10 cellular contexts compared by ENCODE assay signal in genomic region chr1:158007949-158008386, GRCh38. TPM values are rescaled to one million over a fixed set of nuclear protein-coding genes. Genes with fewer than 3 reads are reported as not detected.
DNase-seq lines count a peak whose midpoint lies in the region; ATAC-seq and TF ChIP-seq lines count a peak whose summit lies in the region.
"Had no signal": no experiment of that assay in that cellular context is flagged by ENCODE, and none has a peak within 500 bp of the region (broad histone marks: within the 10 kb centered on the region; RNA-seq: fewer than 3 reads in every experiment).

No MANE protein-coding gene starts in this region.

- H3K9me3 Mint-ChIP-seq in MCF 10A (ENCODE audit: unreplicated experiment) (no peaks in the 10 kb centered on the region), CD14-positive monocyte (no peaks in the 10 kb centered on the region)
- no peaks in the 10 kb centered on the region for H3K9me3 Mint-ChIP-seq in activated naive CD8-positive, alpha-beta T cell treated with anti-CD3 and anti-CD28 coated beads, Interleukin-2, amount 50 U/mL, for 24 hours
- H3K9me3 Mint-ChIP-seq in activated T-helper 2 cell treated with anti-CD3 and anti-CD28 coated beads, Interferon-gamma antibody, Interleukin-2, Interleukin-4, amounts not matched to agents 10 μg/mL and 5 μg/mL and 100 μg/mL, durations not matched to agents 14 hours and 24 hours and 36 hours, result no peaks in the 10 kb centered on the region

- no peaks in the 10 kb centered on the region for H3K36me3 ChIP-seq in HEK293 (ENCODE audit: control insufficient read depth in 2 of 2, insufficient read depth in 1 of 2, low read length in 2 of 2)
- no peaks in the 10 kb centered on the region for H3K36me3 ChIP-seq in lower lobe of right lung
- no peaks in the 10 kb centered on the region for H3K36me3 ChIP-seq in stomach smooth muscle (ENCODE audit: control insufficient read depth in 2 of 2, insufficient read depth in 2 of 2, low read length in 2 of 2)
- no peaks in the 10 kb centered on the region for H3K36me3 ChIP-seq in PC-9 (ENCODE audit: low read depth)

- H3F3A ChIP-seq in PC-9 (ENCODE audit: insufficient read depth, low read depth), result peaks cover 11% of the 10 kb centered on the region

- TF ChIP-seq CTCF in HEK293 (tag by site-specific recombination; IDR thresholded peaks at IDR 0.05) (no peak), MCF 10A (IDR thresholded peaks at IDR 0.05; ENCODE audit: unreplicated experiment) (no peak), lower lobe of right lung (IDR thresholded peaks at IDR 0.05) (no peak), CD14-positive monocyte (IDR thresholded peaks at IDR 0.05) (no peak), PC-9 (conservative IDR thresholded peaks at IDR 0.05) (no peak)

- H3K4me1 Mint-ChIP-seq in MCF 10A (ENCODE audit: insufficient read depth, unreplicated experiment) (peaks cover 90% of the 10 kb centered on the region), CD14-positive monocyte (no peaks in the 10 kb centered on the region)
- H3K4me1 Mint-ChIP-seq in activated naive CD8-positive, alpha-beta T cell treated with anti-CD3 and anti-CD28 coated beads, Interleukin-2, amount 50 U/mL, for 24 hours, result no peaks in the 10 kb centered on the region
- H3K4me1 Mint-ChIP-seq in activated T-helper 2 cell treated with anti-CD3 and anti-CD28 coated beads, Interferon-gamma antibody, Interleukin-2, Interleukin-4, amounts not matched to agents 10 μg/mL and 5 μg/mL and 100 μg/mL, durations not matched to agents 14 hours and 24 hours and 36 hours (ENCODE audit: low read depth), result no peaks in the 10 kb centered on the region

- H3K27me3 ChIP-seq in lower lobe of right lung (ENCODE audit: low read depth) (no peaks in the 10 kb centered on the region), stomach smooth muscle (ENCODE audit: control insufficient read depth in 1 of 2, insufficient read depth in 2 of 2, low read length in 2 of 2) (no peaks in the 10 kb centered on the region), PC-9 (ENCODE audit: insufficient read depth, low read depth) (no peaks in the 10 kb centered on the region)

- H3K79me2 ChIP-seq in PC-9 (ENCODE audit: low read depth), result peaks cover 24% of the 10 kb centered on the region

- POLR2A ChIA-PET in HEK293 (lab: Yijun Ruan, JAX) (no interaction called here), MCF 10A (lab: Yijun Ruan, JAX) (interaction anchor here (1.3 to 14.0 kb wide), 3 partner anchors 12 to 22 kb away, joined by 5 to 245 read pairs (median 8); partner anchors contain the start of gene KIRREL1), PC-9 (lab: Charles Lee; ENCODE audit: unreplicated experiment) (no interaction called here)

- H3K4me1 ChIP-seq in HEK293 (ENCODE audit: control insufficient read depth, insufficient read depth, low read length) (peaks cover 17% of the 10 kb centered on the region), lower lobe of right lung (peaks cover 82% of the 10 kb centered on the region), stomach smooth muscle (ENCODE audit: control insufficient read depth, insufficient read depth, low read length) (peaks cover 76% of the 10 kb centered on the region), PC-9 (replicated peaks; ENCODE audit: insufficient read depth) (peaks cover 33% of the 10 kb centered on the region)

- H3K27ac Mint-ChIP-seq in MCF 10A (ENCODE audit: low read depth, unreplicated experiment), result peak overlapping the region; percentile 98
- H3K27ac Mint-ChIP-seq in activated naive CD8-positive, alpha-beta T cell treated with anti-CD3 and anti-CD28 coated beads, Interleukin-2, amount 50 U/mL, for 24 hours, result no peak overlapping the region
- H3K27ac Mint-ChIP-seq in CD14-positive monocyte, result no peak overlapping the region
- no peak overlapping the region for H3K27ac Mint-ChIP-seq in activated T-helper 2 cell treated with anti-CD3 and anti-CD28 coated beads, Interferon-gamma antibody, Interleukin-2, Interleukin-4, amounts not matched to agents 10 μg/mL and 5 μg/mL and 100 μg/mL, durations not matched to agents 14 hours and 24 hours and 36 hours

- H3K27me3 Mint-ChIP-seq in MCF 10A (ENCODE audit: insufficient read depth, unreplicated experiment), result no peaks in the 10 kb centered on the region
- peaks cover 4% of the 10 kb centered on the region for H3K27me3 Mint-ChIP-seq in activated naive CD8-positive, alpha-beta T cell treated with anti-CD3 and anti-CD28 coated beads, Interleukin-2, amount 50 U/mL, for 24 hours
- H3K27me3 Mint-ChIP-seq in CD14-positive monocyte (ENCODE audit: low read depth in 3 of 3), result peaks cover 0 to 9% (median 6%) of the 10 kb centered on the region in 3 donors
- H3K27me3 Mint-ChIP-seq in activated T-helper 2 cell treated with anti-CD3 and anti-CD28 coated beads, Interferon-gamma antibody, Interleukin-2, Interleukin-4, amounts not matched to agents 10 μg/mL and 5 μg/mL and 100 μg/mL, durations not matched to agents 14 hours and 24 hours and 36 hours (ENCODE audit: low read depth), result no peaks in the 10 kb centered on the region

- H3K9me2 ChIP-seq in PC-9 (ENCODE audit: insufficient read depth), result no peaks in the 10 kb centered on the region

- no peak for ATAC-seq in lower lobe of right lung
- no peak for ATAC-seq in activated naive CD8-positive, alpha-beta T cell treated with anti-CD3 and anti-CD28 coated beads, Interleukin-2, amount 50 U/mL, for 24 hours

- no peak overlapping the region for H3K9ac ChIP-seq in stomach smooth muscle (ENCODE audit: low read length in 2 of 2)

- CTCF ChIA-PET in HEK293 (lab: Yijun Ruan, JAX), result interaction anchor here (0.6 to 1.9 kb wide), 6 partner anchors 17 to 114 kb away, joined by 3 to 15 read pairs (median 4); no protein-coding TSS in a partner anchor
- CTCF ChIA-PET in MCF 10A (lab: Yijun Ruan, JAX), result interaction anchor here (0.6 to 26.2 kb wide), 14 partner anchors 11 to 1978 kb away, joined by 3 to 494 read pairs (median 6); partner anchors contain the start of gene KIRREL1
- CTCF ChIA-PET in PC-9 (lab: Charles Lee), result no interaction called here

- intact Hi-C loops in MCF 10A (cut with micrococcal nuclease), result no loop called here
- intact Hi-C loops in lower lobe of right lung (cut with DNase I), result no loop called here
- intact Hi-C loops in CD14-positive monocyte (cut with micrococcal nuclease), result no loop called here
- intact Hi-C loops in activated T-helper 2 cell treated with anti-CD3 and anti-CD28 coated beads, Interferon-gamma antibody, Interleukin-2, Interleukin-4, amounts not matched to agents 10 μg/mL and 5 μg/mL and 100 μg/mL, durations not matched to agents 14 hours and 24 hours and 36 hours (cut with micrococcal nuclease), result no loop called here
- intact Hi-C loops in PC-9 (cut with micrococcal nuclease; ENCODE audit: unreplicated experiment), result no loop called here

- no peak overlapping the region for H3K4me3 ChIP-seq in HEK293 (ENCODE audit: low read depth, low read length)
- no peak overlapping the region for H3K4me3 ChIP-seq in lower lobe of right lung
- H3K4me3 ChIP-seq in stomach smooth muscle (ENCODE audit: low read length in 2 of 2), result peak overlapping the region in 1 of 2 donors; percentile 29
- H3K4me3 ChIP-seq in PC-9, result no peak overlapping the region

- no peaks in the 10 kb centered on the region for H4K20me1 ChIP-seq in PC-9 (ENCODE audit: insufficient read depth)

- H3K4me2 ChIP-seq in PC-9, result no peak overlapping the region

- H3K36me3 Mint-ChIP-seq in MCF 10A (ENCODE audit: insufficient read depth, unreplicated experiment), result no peaks in the 10 kb centered on the region
- H3K36me3 Mint-ChIP-seq in activated naive CD8-positive, alpha-beta T cell treated with anti-CD3 and anti-CD28 coated beads, Interleukin-2, amount 50 U/mL, for 24 hours (ENCODE audit: low read depth), result no peaks in the 10 kb centered on the region
- H3K36me3 Mint-ChIP-seq in CD14-positive monocyte, result no peaks in the 10 kb centered on the region
- no peaks in the 10 kb centered on the region for H3K36me3 Mint-ChIP-seq in activated T-helper 2 cell treated with anti-CD3 and anti-CD28 coated beads, Interferon-gamma antibody, Interleukin-2, Interleukin-4, amounts not matched to agents 10 μg/mL and 5 μg/mL and 100 μg/mL, durations not matched to agents 14 hours and 24 hours and 36 hours (ENCODE audit: low read depth)

- no peak overlapping the region for H2AFZ ChIP-seq in PC-9

- no peak overlapping the region for H3K4me3 Mint-ChIP-seq in MCF 10A (ENCODE audit: unreplicated experiment)
- no peak overlapping the region for H3K4me3 Mint-ChIP-seq in activated naive CD8-positive, alpha-beta T cell treated with anti-CD3 and anti-CD28 coated beads, Interleukin-2, amount 50 U/mL, for 24 hours
- no peak overlapping the region for H3K4me3 Mint-ChIP-seq in CD14-positive monocyte
- no peak overlapping the region for H3K4me3 Mint-ChIP-seq in activated T-helper 2 cell treated with anti-CD3 and anti-CD28 coated beads, Interferon-gamma antibody, Interleukin-2, Interleukin-4, amounts not matched to agents 10 μg/mL and 5 μg/mL and 100 μg/mL, durations not matched to agents 14 hours and 24 hours and 36 hours (ENCODE audit: low read depth)

- BruUV-seq in MCF 10A (replicated peaks; lab: Mats Ljungman, UMichigan) (no TSS peak), PC-9 (replicated peaks; lab: Mats Ljungman, UMichigan) (no TSS peak)

- DNase-seq in MCF 10A (ENCODE audit: unreplicated experiment), result no peak
- no peak for DNase-seq in lower lobe of right lung
- DNase-seq in activated naive CD8-positive, alpha-beta T cell treated with anti-CD3 and anti-CD28 coated beads, Interleukin-2, amount 50 U/mL, for 24 hours, result no peak
- no peak for DNase-seq in CD14-positive monocyte (ENCODE audit: low spot score)
- no peak for DNase-seq in activated T-helper 2 cell treated with anti-CD3 and anti-CD28 coated beads, Interferon-gamma antibody, Interleukin-2, Interleukin-4, amounts not matched to agents 10 μg/mL and 5 μg/mL and 100 μg/mL, durations not matched to agents 14 hours and 24 hours and 36 hours (ENCODE audit: low spot score)
- DNase-seq in PC-9, result no peak
- DNase-seq: activated CD8-positive, alpha-beta memory T cell treated with anti-CD3 and anti-CD28 coated beads, Interleukin-2, amount 50 U/mL, for 48 hours had no signal

- no peaks in the 10 kb centered on the region for H3K9me3 ChIP-seq in HEK293 (ENCODE audit: control insufficient read depth, insufficient read depth, low read depth, low read length)
- no peaks in the 10 kb centered on the region for H3K9me3 ChIP-seq in lower lobe of right lung
- no peaks in the 10 kb centered on the region for H3K9me3 ChIP-seq in stomach smooth muscle (ENCODE audit: control insufficient read depth in 2 of 2, low read length in 2 of 2)
- no peaks in the 10 kb centered on the region for H3K9me3 ChIP-seq in PC-9 (ENCODE audit: insufficient read depth, low read depth)

- H3K27ac ChIP-seq in HEK293 (ENCODE audit: extremely low read depth, low read depth, low read length) (no peak overlapping the region), lower lobe of right lung (peak overlapping the region; percentile 67), stomach smooth muscle (ENCODE audit: low read length) (peak overlapping the region; percentile 84), PC-9 (no peak overlapping the region)

TF ChIP-seq in HEK293, 187 proteins besides CTCF, POLR2A, EP300 and RAD21 (continues in another document):
- no peak for TF ChIP-seq ZNF623 (tag by site-specific recombination; IDR thresholded peaks at IDR 0.05)

RNA-seq across cellular contexts. Expression of gene KIRREL1, which starts 14.5 kb away (rescaled TPM):
- total RNA-seq in MCF 10A (2022), result 73.6 and 101 TPM in 2 replicates
- total RNA-seq in lower lobe of right lung, result 26.9 TPM
- polyA plus RNA-seq in CD14-positive monocyte, result not detected
- not detected in 2 replicates for total RNA-seq in activated T-helper 2 cell treated with anti-CD3 and anti-CD28 coated beads, Interferon-gamma antibody, Interleukin-2, Interleukin-4, amounts not matched to agents 10 μg/mL and 5 μg/mL and 100 μg/mL, durations not matched to agents 14 hours and 24 hours and 36 hours
- total RNA-seq in PC-9 (2021), result 25.8 and 30.7 TPM in 2 replicates
- total RNA-seq: T-helper 2 cell treated with Interferon-gamma antibody and Interleukin-4, amounts not matched to agents 100 ng/mL and 5 ng/mL, for 36 hours had no signal

Comparison
In these comparisons a context has a peak if more than half of its experiments do, and no peak if none do; other contexts are left out.
1. H3K27ac ChIP-seq: peak in lower lobe of right lung (single experiment) and stomach smooth muscle (single experiment); none in HEK293 (single experiment) and PC-9 (single experiment).
2. RNA of gene KIRREL1, which starts 14.5 kb away (total RNA-seq): 73.6 to 101 TPM in MCF 10A, 25.8 to 30.7 TPM in PC-9 and 26.9 TPM in lower lobe of right lung (single experiment); not detected in activated T-helper 2 cell treated with anti-CD3 and anti-CD28 coated beads, Interferon-gamma antibody, Interleukin-2, Interleukin-4, amounts not matched to agents 10 μg/mL and 5 μg/mL and 100 μg/mL, durations not matched to agents 14 hours and 24 hours and 36 hours; every median in the first group is over 10 times any median in the second.